In the genomic region with DNA sequence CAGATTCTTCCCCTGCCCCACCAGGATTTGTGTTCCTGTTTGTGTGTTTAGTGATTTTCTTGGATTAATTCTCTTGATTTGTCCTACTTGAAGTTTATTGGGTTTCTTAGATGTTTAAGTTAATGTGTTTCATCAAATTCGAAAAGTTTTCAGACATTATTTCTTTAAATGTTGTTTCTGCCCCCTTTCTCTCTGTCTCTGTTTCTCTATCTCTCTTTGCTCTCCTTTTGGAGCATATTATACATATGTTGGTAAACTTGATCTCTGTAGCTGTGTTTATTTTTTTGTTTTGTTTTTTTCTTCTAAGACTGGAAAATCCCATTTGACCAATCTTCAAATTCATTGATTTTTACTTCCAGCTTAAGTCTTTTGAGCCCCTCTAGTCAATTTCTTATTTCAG, we compare ENCODE assay signal across 10 cellular contexts.
"Had no signal": no experiment of that assay in that cellular context is flagged by ENCODE, and none has a peak within 500 bp of the region (broad histone marks: within the 10 kb centered on the region; RNA-seq: fewer than 3 reads in every experiment).

No MANE protein-coding gene starts in this region.

- H2AFZ ChIP-seq: GM23248, GM23338 had no signal

- DNase-seq: GM23248, GOT3, H7, H9, HCEC 1CT, HFFc6 had no signal

- H3K4me1 ChIP-seq: HAP-1 had no signal

- H3K4me3 ChIP-seq: GM23248, GM23338, HAP-1 had no signal

- H3K4me2 ChIP-seq: GM23338 had no signal

- H3K4me1 Mint-ChIP-seq: GM23338, H9 had no signal

- FAIRE-seq: H1 had no signal

- H3K9ac ChIP-seq: GM23248 had no signal

- H3K4me3 Mint-ChIP-seq: GM23338, H9, HFFc6 had no signal

- H3K27ac Mint-ChIP-seq: GM23338, HFFc6 had no signal

- H3K27ac ChIP-seq: GM23248 had no signal

- ATAC-seq: GM23338, HCT116 had no signal

- H3K36me3 ChIP-seq: HAP-1 had no signal
